22 cellular contexts compared by ENCODE assay signal in genomic region chr7:54878339-54878738, GRCh38.
DNase-seq lines count a peak whose midpoint lies in the region; ATAC-seq and TF ChIP-seq lines count a peak whose summit lies in the region.
"Had no signal": no experiment of that assay in that cellular context is flagged by ENCODE, and none has a peak within 500 bp of the region (broad histone marks: within the 10 kb centered on the region; RNA-seq: fewer than 3 reads in every experiment).

No MANE protein-coding gene starts in this region.

- intact Hi-C loops in A673 (cut with micrococcal nuclease; ENCODE audit: unreplicated experiment): no loop called here

- BruUV-seq in A673 (replicated peaks; lab: Mats Ljungman, UMichigan): no TSS peak

- peak; percentile 1 for DNase-seq in A673 (ENCODE audit: low spot score)
- peak; percentile 50 for DNase-seq in Karpas-422
- peak; percentile 16 to 27 for DNase-seq in cardiac fibroblast (ENCODE audit: low read depth in 2 of 2)
- DNase-seq in left lobe of liver (ENCODE audit: low spot score): no peak
- no peak for DNase-seq in erythroblast (lab: John Stamatoyannopoulos, UW)
- no peak for DNase-seq in T-helper 17 cell
- no peak for DNase-seq in hippocampal formation (lab: John Stamatoyannopoulos, UW)
- no peak for DNase-seq in NCI-H1092 treated with DMSO at 0.1 percent for 48 hours (lab: John Stamatoyannopoulos, UW)
- DNase-seq: activated B cell treated with CpG ODN at 0.5 μM for 24 hours; activated CD4-positive, alpha-beta memory T cell treated with anti-CD3 and anti-CD28 coated beads for 36 hours; activated effector memory CD4-positive, alpha-beta T cell treated with Interleukin-2 at 50 U/mL for 16 hours; activated naive CD8-positive, alpha-beta T cell treated with anti-CD3 and anti-CD28 coated beads, Interleukin-2, amount 50 U/mL, for 24 hours; dermis blood vessel endothelial cell; H9; hypothalamus; islet precursor cell; NCI-H1436 treated with DMSO at 0.1 percent for 48 hours; NCI-H526 treated with DMSO at 0.1 percent for 48 hours; retina; T-helper 9 cell had no signal

- H3K9me3 ChIP-seq in A673 (ENCODE audit: low read depth, low read length, poor library complexity, severe bottlenecking): no peaks in the 10 kb centered on the region
- H3K9me3 ChIP-seq in Karpas-422 (ENCODE audit: low read length): no peaks in the 10 kb centered on the region
- no peaks in the 10 kb centered on the region for H3K9me3 ChIP-seq in T-helper 17 cell (ENCODE audit: control insufficient read depth, low read length, poor library complexity, severe bottlenecking)

- H3K36me3 Mint-ChIP-seq in T-helper 17 cell (ENCODE audit: low read depth): no peaks in the 10 kb centered on the region
- H3K36me3 Mint-ChIP-seq: activated CD4-positive, alpha-beta memory T cell treated with anti-CD3 and anti-CD28 coated beads for 36 hours had no signal

- no peaks in the 10 kb centered on the region for H3K27me3 ChIP-seq in A673 (replicated peaks; ENCODE audit: insufficient read depth, low read depth, low read length, poor library complexity)
- no peaks in the 10 kb centered on the region for H3K27me3 ChIP-seq in Karpas-422 (ENCODE audit: low read length)
- H3K27me3 ChIP-seq: cardiac muscle cell had no signal

- no peak overlapping the region for H3K4me3 Mint-ChIP-seq in T-helper 17 cell
- H3K4me3 Mint-ChIP-seq: activated B cell treated with CpG ODN at 0.5 μM for 24 hours; activated CD4-positive, alpha-beta memory T cell treated with anti-CD3 and anti-CD28 coated beads for 36 hours; activated naive CD8-positive, alpha-beta T cell treated with anti-CD3 and anti-CD28 coated beads, Interleukin-2, amount 50 U/mL, for 24 hours; H9 had no signal

- no peak overlapping the region for H3K4me2 ChIP-seq in Karpas-422 (ENCODE audit: low read depth, low read length, poor library complexity, severe bottlenecking)

- TF ChIP-seq CTCF in A673 (conservative IDR thresholded peaks at IDR 0.05; ENCODE audit: low read depth, low read length): no peak
- TF ChIP-seq CTCF in cardiac fibroblast (IDR thresholded peaks at IDR 0.05; ENCODE audit: low read depth, low read length): no peak

- no peak for TF ChIP-seq POLR2A in erythroblast (IDR thresholded peaks at IDR 0.05; ENCODE audit: low read length)

- CTCF ChIA-PET in A673 (lab: Charles Lee): no interaction called here

- H3K27me3 Mint-ChIP-seq in T-helper 17 cell: peaks cover 12% of the 10 kb centered on the region
- H3K27me3 Mint-ChIP-seq: activated naive CD8-positive, alpha-beta T cell treated with anti-CD3 and anti-CD28 coated beads, Interleukin-2, amount 50 U/mL, for 24 hours had no signal

- H3K79me2 ChIP-seq in Karpas-422 (ENCODE audit: low read length): no peaks in the 10 kb centered on the region

- no peak overlapping the region for H3K9ac ChIP-seq in Karpas-422 (ENCODE audit: low read length)

- ATAC-seq in left lobe of liver: peak; percentile 23
- no peak for ATAC-seq in T-helper 17 cell
- ATAC-seq: activated naive CD8-positive, alpha-beta T cell treated with anti-CD3 and anti-CD28 coated beads, Interleukin-2, amount 50 U/mL, for 24 hours had no signal

- H3K9me2 ChIP-seq in Karpas-422 (replicated peaks; ENCODE audit: insufficient read depth, low read length): no peaks in the 10 kb centered on the region

- H3K4me3 ChIP-seq in A673 (ENCODE audit: low read depth, low read length, poor library complexity, severe bottlenecking) (no peak overlapping the region), Karpas-422 (ENCODE audit: low read length) (no peak overlapping the region), cardiac fibroblast (replicated peaks in 1 of 2; ENCODE audit: low read depth in 2 of 2, low read length in 2 of 2) (no peak overlapping the region)
- H3K4me3 ChIP-seq: cardiac muscle cell had no signal

- H2AFZ ChIP-seq in Karpas-422 (ENCODE audit: low read length): peak overlapping the region; percentile 88; the same call in 1 of the 2 replicates

- H4K20me1 ChIP-seq in Karpas-422 (ENCODE audit: insufficient read depth, low read depth, low read length): no peaks in the 10 kb centered on the region

- POLR2A ChIA-PET in A673 (lab: Charles Lee; ENCODE audit: low non-redundant PET): no interaction called here

- no peak overlapping the region for H3K27ac ChIP-seq in A673 (ENCODE audit: low read depth, low read length, poor library complexity, severe bottlenecking)
- H3K27ac ChIP-seq in Karpas-422 (ENCODE audit: low read length): no peak overlapping the region
- H3K27ac ChIP-seq: cardiac muscle cell, RWPE1 had no signal

- H3K4me1 Mint-ChIP-seq in T-helper 17 cell: no peaks in the 10 kb centered on the region
- H3K4me1 Mint-ChIP-seq: activated B cell treated with CpG ODN at 0.5 μM for 24 hours; activated naive CD8-positive, alpha-beta T cell treated with anti-CD3 and anti-CD28 coated beads, Interleukin-2, amount 50 U/mL, for 24 hours had no signal

- H3K4me1 ChIP-seq in A673 (ENCODE audit: insufficient read depth, low read length, poor library complexity, severe bottlenecking) (no peaks in the 10 kb centered on the region), Karpas-422 (ENCODE audit: low read length) (peaks cover 10% of the 10 kb centered on the region)

- no peak overlapping the region for H3K27ac Mint-ChIP-seq in T-helper 17 cell
- H3K27ac Mint-ChIP-seq: activated B cell treated with CpG ODN at 0.5 μM for 24 hours; activated CD4-positive, alpha-beta memory T cell treated with anti-CD3 and anti-CD28 coated beads for 36 hours; activated naive CD8-positive, alpha-beta T cell treated with anti-CD3 and anti-CD28 coated beads, Interleukin-2, amount 50 U/mL, for 24 hours; H9 had no signal

- no peaks in the 10 kb centered on the region for H3K36me3 ChIP-seq in A673 (ENCODE audit: insufficient read depth, low read length, poor library complexity, severe bottlenecking)
- H3K36me3 ChIP-seq in Karpas-422 (ENCODE audit: insufficient read depth, low read length): no peaks in the 10 kb centered on the region
- H3K36me3 ChIP-seq: cardiac muscle cell had no signal

Comparison
In these comparisons a context has a peak if more than half of its experiments do, and no peak if none do; other contexts are left out.
1. DNase-seq: peak in A673 (single experiment), Karpas-422 (single experiment) and cardiac fibroblast (2 of 2); none in left lobe of liver (single experiment), erythroblast (0 of 2), T-helper 17 cell (0 of 3), hippocampal formation (0 of 2) and NCI-H1092 treated with DMSO at 0.1 percent for 48 hours (single experiment).